Comparison of ENCODE assay signal across 8 cellular contexts in genomic region chr1:184052194-184052559, GRCh38. TPM values are rescaled to one million over a fixed set of nuclear protein-coding genes. Genes with fewer than 3 reads are reported as not detected.
A peak's percentile ranks its signal among the peaks of the same experiment; 100 is the strongest.
DNase-seq lines count a peak whose midpoint lies in the region; ATAC-seq and TF ChIP-seq lines count a peak whose summit lies in the region.

No MANE protein-coding gene starts in this region.

- peaks cover 28% of the 10 kb centered on the region for H3K27me3 Mint-ChIP-seq in activated naive CD8-positive, alpha-beta T cell treated with anti-CD3 and anti-CD28 coated beads for 36 hours

- peak overlapping the region; percentile 99 for H3K27ac Mint-ChIP-seq in activated naive CD8-positive, alpha-beta T cell treated with anti-CD3 and anti-CD28 coated beads for 36 hours

- H3K4me3 Mint-ChIP-seq in activated naive CD8-positive, alpha-beta T cell treated with anti-CD3 and anti-CD28 coated beads for 36 hours: peak overlapping the region; percentile 99

- no peak for TF ChIP-seq EP300 in upper lobe of left lung (IDR thresholded peaks at IDR 0.05)

- H3K9me3 ChIP-seq in left ventricle myocardium inferior (replicated peaks) (no peaks in the 10 kb centered on the region), left lung (no peaks in the 10 kb centered on the region), upper lobe of left lung (no peaks in the 10 kb centered on the region)

- H3K9me3 Mint-ChIP-seq in activated naive CD8-positive, alpha-beta T cell treated with anti-CD3 and anti-CD28 coated beads for 36 hours: peaks cover 2% of the 10 kb centered on the region

- peak overlapping the region; percentile 91 for H3K4me3 ChIP-seq in left ventricle myocardium inferior
- peak overlapping the region; percentile 79 to 83 for H3K4me3 ChIP-seq in left lung
- H3K4me3 ChIP-seq in upper lobe of left lung: peak overlapping the region; percentile 65 to 98 (median 89)

- DNase-seq in left ventricle myocardium inferior (no peak), left cardiac atrium (no peak), left lung (no peak), upper lobe of left lung (no peak), DMS153 (lab: John Stamatoyannopoulos, UW) (no peak)
- no peak for DNase-seq in activated naive CD8-positive, alpha-beta T cell treated with anti-CD3 and anti-CD28 coated beads for 36 hours

- TF ChIP-seq CTCF in left ventricle myocardium inferior (IDR thresholded peaks at IDR 0.05; ENCODE audit: borderline replicate concordance) (no peak), left lung (IDR thresholded peaks at IDR 0.05) (no peak), upper lobe of left lung (IDR thresholded peaks at IDR 0.05) (no peak)

- peaks cover 16% of the 10 kb centered on the region for H3K36me3 ChIP-seq in left ventricle myocardium inferior
- H3K36me3 ChIP-seq in left lung: peaks cover 0 to 10% of the 10 kb centered on the region in 2 donors
- H3K36me3 ChIP-seq in upper lobe of left lung: peaks cover 0 to 14% (median 6%) of the 10 kb centered on the region in 4 donors

- TF ChIP-seq POLR2A in upper lobe of left lung (IDR thresholded peaks at IDR 0.05): no peak

- ATAC-seq in left cardiac atrium (no peak), left lung (no peak), upper lobe of left lung (ENCODE audit: low FRiP score in 2 of 2) (no peak), HG02759 (IDR thresholded peaks at IDR 0.05; ENCODE audit: unreplicated experiment) (no peak), HG03460 (IDR thresholded peaks at IDR 0.05; ENCODE audit: unreplicated experiment) (no peak)

- 7 to 8% methylated on average over 7 of the region's 7 CpGs for WGBS in upper lobe of left lung, 2 donors

- H3K27me3 ChIP-seq in left ventricle myocardium inferior (ENCODE audit: low read depth) (no peaks in the 10 kb centered on the region), left lung (no peaks in the 10 kb centered on the region), upper lobe of left lung (no peaks in the 10 kb centered on the region)

- H3K4me1 Mint-ChIP-seq in activated naive CD8-positive, alpha-beta T cell treated with anti-CD3 and anti-CD28 coated beads for 36 hours: peaks cover 36% of the 10 kb centered on the region

- intact Hi-C loops in left ventricle myocardium inferior (cut with micrococcal nuclease) (no loop called here), left cardiac atrium (cut with DNase I) (no loop called here), left lung (cut with DNase I) (no loop called here)

- peaks cover 38% of the 10 kb centered on the region for H3K36me3 Mint-ChIP-seq in activated naive CD8-positive, alpha-beta T cell treated with anti-CD3 and anti-CD28 coated beads for 36 hours

- H3K4me1 ChIP-seq in left ventricle myocardium inferior: peaks cover 44% of the 10 kb centered on the region
- peaks cover 15 to 28% of the 10 kb centered on the region in 2 donors for H3K4me1 ChIP-seq in left lung
- peaks cover 22 to 33% (median 23%) of the 10 kb centered on the region in 4 donors for H3K4me1 ChIP-seq in upper lobe of left lung

- H3K27ac ChIP-seq in left ventricle myocardium inferior (replicated peaks) (peak overlapping the region; percentile 94), left lung (peak overlapping the region; percentile 80 to 84), upper lobe of left lung (peak overlapping the region in 3 of 4 donors; percentile 87 to 93 (median 92))

RNA-seq across cellular contexts. Expression of gene TSEN15, which starts 0.6 kb away (rescaled TPM):
- total RNA-seq in left ventricle myocardium inferior (29.4 TPM), left cardiac atrium (10 to 100 TPM; 20.2 to 23.6 TPM), left lung (10 to 100 TPM; 33.8 to 33.9 TPM), upper lobe of left lung (10 to 100 TPM; 25.0 to 39.9 (median 27.3) TPM)
- total RNA-seq in activated naive CD8-positive, alpha-beta T cell treated with anti-CD3 and anti-CD28 coated beads for 36 hours: 10 to 100 TPM; 45.0 to 48.3 TPM

RNA-seq across cellular contexts. Expression of gene COLGALT2, which starts 14.6 kb away (rescaled TPM):
- total RNA-seq in left ventricle myocardium inferior (4.3 TPM), left cardiac atrium (1 to 10 TPM; 3.8 to 4.9 TPM), left lung (1 to 10 TPM in 1 of 2 donors, under 1 TPM in 1; 0.97 to 1.5 TPM), upper lobe of left lung (1 to 10 TPM; 1.0 to 4.1 (median 2.9) TPM)
- total RNA-seq in activated naive CD8-positive, alpha-beta T cell treated with anti-CD3 and anti-CD28 coated beads for 36 hours: 1 to 10 TPM in 1 of 2 experiments, under 1 TPM in 1; 0.94 to 1.1 TPM
